Comparison of ENCODE assay signal across 8 cellular contexts in the genomic region with DNA sequence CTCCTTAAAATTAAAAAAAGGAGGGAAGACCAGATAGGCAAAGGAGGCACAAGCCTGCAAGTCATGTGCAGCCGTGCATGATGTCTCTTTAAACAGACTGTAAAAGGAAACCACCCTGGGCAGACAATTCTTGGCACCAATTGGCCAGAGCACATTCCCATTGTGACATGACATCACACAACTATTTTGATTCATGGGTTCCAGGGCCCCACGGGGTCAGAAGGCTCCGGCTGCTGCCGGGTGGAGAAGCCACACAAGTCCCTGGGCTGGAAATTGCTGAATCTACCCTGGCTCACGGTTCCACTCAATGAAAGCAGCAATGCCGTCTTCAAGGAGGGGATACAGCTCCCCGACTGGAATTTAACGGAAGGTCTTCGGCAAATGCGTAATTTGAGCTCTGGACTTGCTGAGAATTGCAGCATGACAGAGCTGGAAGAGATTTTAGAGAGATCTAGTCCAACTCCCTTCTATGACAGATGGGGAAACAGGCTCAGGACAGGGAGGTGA.
A peak's percentile ranks its signal among the peaks of the same experiment; 100 is the strongest.
DNase-seq lines count a peak whose midpoint lies in the region; ATAC-seq and TF ChIP-seq lines count a peak whose summit lies in the region.

No MANE protein-coding gene starts in this region.

- H3K27me3 ChIP-seq in breast epithelium (no peaks in the 10 kb centered on the region), left lung (no peaks in the 10 kb centered on the region), transverse colon (no peaks in the 10 kb centered on the region)

- peak overlapping the region in 2 of 3 donors; percentile 9 to 49 for H3K4me3 ChIP-seq in breast epithelium
- peak overlapping the region in 1 of 2 donors; percentile 13 for H3K4me3 ChIP-seq in left lung
- H3K4me3 ChIP-seq in transverse colon = peak overlapping the region in 2 of 4 donors; percentile 9 to 34

- peak; percentile 84 for ATAC-seq in left lung
- ATAC-seq in GM21447 (IDR thresholded peaks at IDR 0.05; ENCODE audit: unreplicated experiment) = no peak
- no peak for ATAC-seq in GM21528 (IDR thresholded peaks at IDR 0.05; ENCODE audit: low FRiP score, unreplicated experiment)

- H3K27ac ChIP-seq in breast epithelium = peak overlapping the region; percentile 30 to 46
- no peak overlapping the region for H3K27ac ChIP-seq in left lung
- H3K27ac ChIP-seq in transverse colon = peak overlapping the region; percentile 64 to 70 (median 66)

- TF ChIP-seq CTCF in breast epithelium (IDR thresholded peaks at IDR 0.05) = peak in 1 of 3 donors; percentile 27
- no peak for TF ChIP-seq CTCF in left lung (IDR thresholded peaks at IDR 0.05)
- TF ChIP-seq CTCF in transverse colon (IDR thresholded peaks at IDR 0.05) = peak in 1 of 5 experiments; percentile 15

- H3K9me3 ChIP-seq in breast epithelium = no peaks in the 10 kb centered on the region
- no peaks in the 10 kb centered on the region for H3K9me3 ChIP-seq in left lung
- H3K9me3 ChIP-seq in transverse colon = no peaks in the 10 kb centered on the region

- intact Hi-C loops in breast epithelium (cut with DNase I; ENCODE audit: low total_unique reads) = loop anchor here (10.0 kb wide), 1 partner anchor 102 kb away; no protein-coding TSS in a partner anchor
- intact Hi-C loops in left lung (cut with DNase I) = no loop called here
- intact Hi-C loops in transverse colon (cut with DNase I; ENCODE audit: low total_unique reads) = no loop called here
- intact Hi-C loops in head of caudate nucleus (cut with DNase I) = no loop called here

- 11 to 45% methylated on average over 1 to 10 of the region's 10 CpGs for WGBS in transverse colon (ENCODE audit: low coverage in 1 of 2), 2 donors

- in situ Hi-C loops in transverse colon (cut with MboI; ENCODE audit: low pct_ligation_motif_present in 1 of 4, low pct_unique_long_range_greater_than_20kb in 1 of 4, low sequenced_read_pairs in 3 of 4) = loop anchor here in 2 of 4 donors (25.0 kb wide), 2 partner anchors 99 to 274 kb away; no protein-coding TSS in a partner anchor

- TF ChIP-seq POLR2A in breast epithelium (IDR thresholded peaks at IDR 0.05) = no peak
- TF ChIP-seq POLR2A in transverse colon (IDR thresholded peaks at IDR 0.05) = no peak

- H3K36me3 ChIP-seq in breast epithelium (no peaks in the 10 kb centered on the region), left lung (no peaks in the 10 kb centered on the region), transverse colon (no peaks in the 10 kb centered on the region)

- H3K4me1 ChIP-seq in breast epithelium (no peaks in the 10 kb centered on the region), left lung (peaks cover 0 to 8% of the 10 kb centered on the region in 2 donors), transverse colon (peaks cover 0 to 14% (median 0%) of the 10 kb centered on the region in 4 donors)

- DNase-seq in DMS53 treated with DMSO at 0.1 percent for 48 hours (lab: John Stamatoyannopoulos, UW; ENCODE audit: unreplicated experiment) = peak; percentile 94
- peak; percentile 80 for DNase-seq in NCI-H2171 (lab: John Stamatoyannopoulos, UW)
- DNase-seq in breast epithelium (ENCODE audit: low spot score in 2 of 2) = peak; percentile 79 to 85
- DNase-seq in left lung = peak; percentile 53 to 62
- peak; percentile 54 for DNase-seq in transverse colon
- DNase-seq in head of caudate nucleus = no peak

- TF ChIP-seq EP300 in transverse colon (IDR thresholded peaks at IDR 0.05; ENCODE audit: low read depth) = no peak

Comparison
In these comparisons a context has a peak if more than half of its experiments do, and no peak if none do; other contexts are left out.
1. DNase-seq: peak in DMS53 treated with DMSO at 0.1 percent for 48 hours (single experiment), NCI-H2171 (single experiment), breast epithelium (2 of 2), left lung (2 of 2) and transverse colon (single experiment); none in head of caudate nucleus (0 of 42).
2. H3K27ac ChIP-seq: peak in breast epithelium (2 of 2) and transverse colon (4 of 4); none in left lung (0 of 2).